ENCODE assay signal across 28 cellular contexts in the genomic region with DNA sequence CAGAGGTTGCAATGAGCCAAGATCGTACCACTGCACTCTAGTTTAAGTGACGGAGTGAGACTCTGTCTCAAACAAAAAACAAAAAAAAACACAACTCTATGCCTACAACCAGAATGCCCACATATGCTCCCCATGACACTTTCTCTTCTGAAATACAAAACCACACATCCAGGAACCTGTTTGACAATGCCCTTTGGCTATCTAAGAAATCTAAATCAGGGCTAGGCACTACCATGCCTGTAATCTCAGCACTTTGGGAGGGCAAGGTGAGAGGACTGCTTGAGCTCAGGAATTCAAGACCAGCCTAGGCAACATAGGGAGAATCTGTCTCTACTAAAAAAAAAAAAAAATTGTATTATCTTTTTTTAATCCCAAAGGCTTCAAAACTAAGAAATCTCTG.
"Had no signal": no experiment of that assay in that cellular context is flagged by ENCODE, and none has a peak within 500 bp of the region (broad histone marks: within the 10 kb centered on the region; RNA-seq: fewer than 3 reads in every experiment).

No MANE protein-coding gene starts in this region.

- H3K9ac ChIP-seq: KMS-11 had no signal

- H3K4me3 Mint-ChIP-seq: activated CD4-positive, alpha-beta memory T cell treated with anti-CD3 and anti-CD28 coated beads for 36 hours; activated CD4-positive, alpha-beta T cell treated with anti-CD3 and anti-CD28 coated beads, Interleukin-2, amount 10 ng/mL, durations not matched to agents 7 days and 5 days; activated naive CD4-positive, alpha-beta T cell treated with anti-CD3 and anti-CD28 coated beads, Interleukin-2, amount 10 ng/mL, durations not matched to agents 7 days and 5 days; activated naive CD8-positive, alpha-beta T cell treated with anti-CD3 and anti-CD28 coated beads for 36 hours; activated T-cell treated with anti-CD3 and anti-CD28 coated beads, Interleukin-2, amount 50 U/mL, for 72 hours had no signal

- H3K27me3 ChIP-seq: MG63, SJSA1 had no signal

- DNase-seq: activated CD4-positive, alpha-beta memory T cell treated with anti-CD3 and anti-CD28 coated beads for 36 hours; activated CD4-positive, alpha-beta T cell treated with anti-CD3 and anti-CD28 coated beads, Interleukin-2, amount 10 ng/mL, durations not matched to agents 7 days and 5 days; activated CD4-positive, CD25-positive, alpha-beta regulatory T cell; activated CD8-positive, alpha-beta memory T cell treated with anti-CD3 and anti-CD28 coated beads for 24 hours; activated gamma-delta T cell treated with Interleukin-2 at 50 U/mL for 16 hours; activated naive CD4-positive, alpha-beta T cell treated with anti-CD3 and anti-CD28 coated beads, Interleukin-2, amount 10 ng/mL, durations not matched to agents 7 days and 5 days; activated naive CD8-positive, alpha-beta T cell treated with anti-CD3 and anti-CD28 coated beads for 36 hours; activated T-cell treated with anti-CD3 and anti-CD28 coated beads, Interleukin-2, amount 50 U/mL, for 72 hours; MG63; MV-4-11; NCI-H1092 treated with DMSO at 0.1 percent for 48 hours; NCI-H1417 treated with DMSO at 0.1 percent for 48 hours; NCI-H1694; NCI-H2029; NCI-H2107; NCI-H2171 treated with DMSO at 0.1 percent for 48 hours; NCI-H226; NCI-H526 treated with DMSO at 0.1 percent for 48 hours; NCI-H82; RPMI8226; T-helper 2 cell; T1000 had no signal

- H3K4me3 ChIP-seq: MG63, SJSA1 had no signal

- H3K9me3 Mint-ChIP-seq: activated CD4-positive, alpha-beta memory T cell treated with anti-CD3 and anti-CD28 coated beads for 36 hours; activated naive CD4-positive, alpha-beta T cell treated with anti-CD3 and anti-CD28 coated beads, Interleukin-2, amount 10 ng/mL, durations not matched to agents 7 days and 5 days; activated naive CD8-positive, alpha-beta T cell treated with anti-CD3 and anti-CD28 coated beads for 36 hours; activated T-cell treated with anti-CD3 and anti-CD28 coated beads, Interleukin-2, amount 50 U/mL, for 72 hours; activated T-helper 2 cell treated with anti-CD3 and anti-CD28 coated beads, Interferon-gamma antibody, Interleukin-2, Interleukin-4, amounts not matched to agents 10 μg/mL and 5 μg/mL and 100 μg/mL, durations not matched to agents 14 hours and 24 hours and 36 hours had no signal

- H3K27me3 Mint-ChIP-seq: activated CD4-positive, alpha-beta memory T cell treated with anti-CD3 and anti-CD28 coated beads for 36 hours; activated CD4-positive, alpha-beta T cell treated with anti-CD3 and anti-CD28 coated beads, Interleukin-2, amount 10 ng/mL, durations not matched to agents 7 days and 5 days; activated naive CD4-positive, alpha-beta T cell treated with anti-CD3 and anti-CD28 coated beads, Interleukin-2, amount 10 ng/mL, durations not matched to agents 7 days and 5 days; activated naive CD8-positive, alpha-beta T cell treated with anti-CD3 and anti-CD28 coated beads for 36 hours had no signal

- H3K27ac ChIP-seq: KMS-11, SJSA1, VCaP had no signal

- H3K27ac Mint-ChIP-seq: activated CD4-positive, alpha-beta memory T cell treated with anti-CD3 and anti-CD28 coated beads for 36 hours; activated CD4-positive, alpha-beta T cell treated with anti-CD3 and anti-CD28 coated beads, Interleukin-2, amount 10 ng/mL, durations not matched to agents 7 days and 5 days; activated naive CD4-positive, alpha-beta T cell treated with anti-CD3 and anti-CD28 coated beads, Interleukin-2, amount 10 ng/mL, durations not matched to agents 7 days and 5 days; activated naive CD8-positive, alpha-beta T cell treated with anti-CD3 and anti-CD28 coated beads for 36 hours; activated T-helper 2 cell treated with anti-CD3 and anti-CD28 coated beads, Interferon-gamma antibody, Interleukin-2, Interleukin-4, amounts not matched to agents 10 μg/mL and 5 μg/mL and 100 μg/mL, durations not matched to agents 14 hours and 24 hours and 36 hours had no signal

- H3K4me2 ChIP-seq: KMS-11 had no signal

- ATAC-seq: activated T-cell treated with anti-CD3 and anti-CD28 coated beads, Interleukin-2, amount 50 U/mL, for 72 hours; Right ventricle myocardium inferior; SK-N-SH treated with all-trans-retinoic acid at 6 μM for 48 hours had no signal

- H3K9me3 ChIP-seq: MG63 had no signal
